1 cellular context compared by ENCODE assay signal in the genomic region with DNA sequence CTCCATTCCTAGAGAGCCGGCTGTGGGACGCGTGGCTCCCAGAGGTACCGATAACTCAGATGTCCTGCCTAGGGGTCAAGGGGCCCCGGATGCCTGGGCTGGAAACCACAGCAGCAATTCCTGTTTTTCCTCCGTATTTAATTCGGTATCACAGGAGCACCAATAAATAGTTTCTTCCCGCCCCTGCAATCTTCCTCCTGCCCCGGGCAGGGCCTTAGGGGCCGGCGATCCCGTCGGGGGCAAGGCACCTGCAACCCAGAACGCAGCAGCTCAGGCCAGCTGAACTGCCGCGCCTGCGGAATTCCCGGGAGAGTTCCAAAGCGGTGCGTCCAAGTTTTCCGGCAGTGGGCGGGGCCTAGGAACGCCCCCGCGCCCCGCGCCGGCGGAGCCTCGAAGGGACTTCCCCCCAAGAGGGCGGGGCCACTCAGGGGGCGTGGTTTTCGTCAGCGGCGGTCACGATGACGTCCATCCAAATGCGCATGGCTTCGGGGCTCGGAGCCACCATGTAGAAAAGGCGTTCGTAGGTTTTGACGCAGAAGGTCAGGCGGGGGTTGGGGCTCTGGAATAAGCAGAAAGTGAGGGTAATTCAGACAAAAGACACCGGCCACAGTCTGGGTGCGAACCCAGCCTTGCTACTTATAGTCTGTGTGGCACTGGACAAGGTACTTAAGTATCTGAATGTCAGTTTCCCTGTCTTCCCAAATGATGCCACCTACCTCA.
TF ChIP-seq lines count a peak whose summit lies in the region.

No MANE protein-coding gene starts in this region.

TF ChIP-seq in GM12878, 131 proteins besides CTCF, POLR2A, EP300 and RAD21 (continues in another document):
- TF ChIP-seq PRDM15 (CRISPR knock-in tag; IDR thresholded peaks at IDR 0.05) (no peak), ZBTB33 (IDR thresholded peaks at IDR 0.05) (no peak), ZSCAN29 (IDR thresholded peaks at IDR 0.05) (no peak), SMARCA5 (IDR thresholded peaks at IDR 0.05) (no peak), TARDBP (IDR thresholded peaks at IDR 0.05; ENCODE audit: borderline replicate concordance) (no peak), NFIC (IDR thresholded peaks at IDR 0.05; ENCODE audit: low read depth, low read length) (no peak), CREB1 (IDR thresholded peaks at IDR 0.05; ENCODE audit: low read depth) (peak; percentile 96), CHD1 (IDR thresholded peaks at IDR 0.05; ENCODE audit: low read depth, low read length) (no peak), RELA (IDR thresholded peaks at IDR 0.05; ENCODE audit: borderline replicate concordance, partially characterized antibody) (no peak), SIX5 (IDR thresholded peaks at IDR 0.05; ENCODE audit: low read depth, low read length, severe bottlenecking) (no peak), NBN (IDR thresholded peaks at IDR 0.05) (0 out of 2 replicates have a peak, but pooled peaks have one; percentile 35), SRF (IDR thresholded peaks at IDR 0.05; ENCODE audit: low read depth in 2 of 2, low read length in 2 of 2) (no peak), SREBF1 (IDR thresholded peaks at IDR 0.05; ENCODE audit: low read length) (no peak), CUX1 (IDR thresholded peaks at IDR 0.05; ENCODE audit: insufficient replicate concordance, low read depth, low read length) (no peak), RBBP5 (conservative IDR thresholded peaks at IDR 0.05) (no peak), ATF3 (IDR thresholded peaks at IDR 0.05; ENCODE audit: borderline replicate concordance, extremely low read depth, low read depth, low read length) (no peak), CBX3 (IDR thresholded peaks at IDR 0.05; ENCODE audit: borderline replicate concordance, low read depth) (no peak), ZNF24 (IDR thresholded peaks at IDR 0.05) (no peak), ZNF592 (IDR thresholded peaks at IDR 0.05) (no peak), NR2F1 (conservative IDR thresholded peaks at IDR 0.05) (no peak), SREBF2 (IDR thresholded peaks at IDR 0.05; ENCODE audit: low read length) (no peak), RCOR1 (conservative IDR thresholded peaks at IDR 0.05; ENCODE audit: low read depth, low read length) (no peak), KLF5 (IDR thresholded peaks at IDR 0.05; ENCODE audit: partially characterized antibody) (no peak), MTA2 (IDR thresholded peaks at IDR 0.05; ENCODE audit: low read depth) (no peak), FOXM1 (IDR thresholded peaks at IDR 0.05; ENCODE audit: low read depth, low read length) (no peak), IRF3 (IDR thresholded peaks at IDR 0.05) (no peak), FOS (IDR thresholded peaks at IDR 0.05; ENCODE audit: borderline replicate concordance, extremely low read depth, insufficient read length) (no peak), STAT3 (IDR thresholded peaks at IDR 0.05; ENCODE audit: low read depth, low read length) (no peak), BMI1 (IDR thresholded peaks at IDR 0.05; ENCODE audit: borderline replicate concordance) (no peak), CHD2 (IDR thresholded peaks at IDR 0.05; ENCODE audit: borderline replicate concordance, low read depth, low read length) (0 out of 2 replicates have a peak, but pooled peaks have one; percentile 17)
- TF ChIP-seq, protein P1, sequence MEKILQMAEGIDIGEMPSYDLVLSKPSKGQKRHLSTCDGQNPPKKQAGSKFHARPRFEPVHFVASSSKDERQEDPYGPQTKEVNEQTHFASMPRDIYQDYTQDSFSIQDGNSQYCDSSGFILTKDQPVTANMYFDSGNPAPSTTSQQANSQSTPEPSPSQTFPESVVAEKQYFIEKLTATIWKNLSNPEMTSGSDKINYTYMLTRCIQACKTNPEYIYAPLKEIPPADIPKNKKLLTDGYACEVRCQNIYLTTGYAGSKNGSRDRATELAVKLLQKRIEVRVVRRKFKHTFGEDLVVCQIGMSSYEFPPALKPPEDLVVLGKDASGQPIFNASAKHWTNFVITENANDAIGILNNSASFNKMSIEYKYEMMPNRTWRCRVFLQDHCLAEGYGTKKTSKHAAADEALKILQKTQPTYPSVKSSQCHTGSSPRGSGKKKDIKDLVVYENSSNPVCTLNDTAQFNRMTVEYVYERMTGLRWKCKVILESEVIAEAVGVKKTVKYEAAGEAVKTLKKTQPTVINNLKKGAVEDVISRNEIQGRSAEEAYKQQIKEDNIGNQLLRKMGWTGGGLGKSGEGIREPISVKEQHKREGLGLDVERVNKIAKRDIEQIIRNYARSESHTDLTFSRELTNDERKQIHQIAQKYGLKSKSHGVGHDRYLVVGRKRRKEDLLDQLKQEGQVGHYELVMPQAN (conservative IDR thresholded peaks at IDR 0.05), result no peak
